10 cellular contexts compared by ENCODE assay signal in genomic region chr14:64702493-64703392, GRCh38. TPM values are rescaled to one million over a fixed set of nuclear protein-coding genes. Genes with fewer than 3 reads are reported as not detected.
DNase-seq lines count a peak whose midpoint lies in the region; ATAC-seq, FAIRE-seq and TF ChIP-seq lines count a peak whose summit lies in the region.
"Had no signal": no experiment of that assay in that cellular context is flagged by ENCODE, and none has a peak within 500 bp of the region (broad histone marks: within the 10 kb centered on the region; RNA-seq: fewer than 3 reads in every experiment).

No MANE protein-coding gene starts in this region.

- H3K36me3 ChIP-seq in RWPE2 (ENCODE audit: low read depth), result peaks cover 16% of the 10 kb centered on the region
- no peaks in the 10 kb centered on the region for H3K36me3 ChIP-seq in hepatocyte (replicated peaks; ENCODE audit: insufficient read depth, low read depth)
- H3K36me3 ChIP-seq in small intestine (ENCODE audit: control insufficient read depth in 2 of 2, insufficient read depth in 2 of 2, low read length in 2 of 2), result no peaks in the 10 kb centered on the region

- H3K4me3 ChIP-seq in RWPE2 (ENCODE audit: severe bottlenecking) (peak overlapping the region; percentile 71), hepatocyte (no peak overlapping the region), small intestine (ENCODE audit: low read depth in 1 of 2, low read length in 2 of 2) (peak overlapping the region in 1 of 2 donors; percentile 4)

- peak overlapping the region; percentile 83 for H3K4me2 ChIP-seq in hepatocyte

- peak; percentile 56 for ATAC-seq in RWPE2 (ENCODE audit: low read depth)
- ATAC-seq in GM21576 (IDR thresholded peaks at IDR 0.05; ENCODE audit: unreplicated experiment), result no peak
- no peak for ATAC-seq in HG03457 (IDR thresholded peaks at IDR 0.05; ENCODE audit: unreplicated experiment)

- 30% methylated on average over 25 of the region's 25 CpGs for WGBS in hepatocyte (ENCODE audit: low lambda C conversion rate, missing lambda C conversion rate)
- 25 to 51% (median 28%) methylated on average over 25 of the region's 25 CpGs for WGBS in small intestine, 3 donors

- H3K27ac ChIP-seq in RWPE2 (ENCODE audit: poor library complexity, severe bottlenecking) (peak overlapping the region; percentile 90), hepatocyte (peak overlapping the region; percentile 97), small intestine (ENCODE audit: low read depth in 1 of 2, low read length in 1 of 2) (peak overlapping the region in 1 of 2 donors; percentile 23)

- H3K4me1 ChIP-seq in RWPE2 (ENCODE audit: insufficient read depth, poor library complexity, severe bottlenecking) (peaks cover 46% of the 10 kb centered on the region), hepatocyte (ENCODE audit: insufficient read depth) (peaks cover 46% of the 10 kb centered on the region), small intestine (ENCODE audit: control insufficient read depth in 2 of 2, insufficient read depth in 1 of 2, low read depth in 1 of 2, low read length in 1 of 2) (peaks cover 2 to 10% of the 10 kb centered on the region in 2 donors)

- peaks cover 5% of the 10 kb centered on the region for H4K20me1 ChIP-seq in hepatocyte (ENCODE audit: insufficient read depth, poor library complexity, severe bottlenecking)

- H3K9me2 ChIP-seq in hepatocyte (replicated peaks; ENCODE audit: insufficient read depth), result no peaks in the 10 kb centered on the region

- H3K9me3 ChIP-seq in RWPE2 (ENCODE audit: severe bottlenecking), result no peaks in the 10 kb centered on the region
- no peaks in the 10 kb centered on the region for H3K9me3 ChIP-seq in hepatocyte (ENCODE audit: low read depth)
- H3K9me3 ChIP-seq in small intestine (ENCODE audit: control insufficient read depth, low read depth), result no peaks in the 10 kb centered on the region

- no peak overlapping the region for H2AFZ ChIP-seq in hepatocyte

- DNase-seq in NCI-H1417 (lab: John Stamatoyannopoulos, UW), result peak in 2 of 3 experiments; percentile 7 to 61
- DNase-seq in NCI-H1417 treated with DMSO at 0.1 percent for 48 hours (lab: John Stamatoyannopoulos, UW), result no peak
- peak; percentile 92 for DNase-seq in RWPE2 (ENCODE audit: low spot score)
- peak; percentile 84 for DNase-seq in hepatocyte (ENCODE audit: low spot score)
- DNase-seq in small intestine, result peak; percentile 72
- DNase-seq in stimulated activated CD4-positive, alpha-beta T cell treated with anti-CD3 and anti-CD28 coated beads, Interleukin-4, amount 100 ng/mL, for 24 hours, result no peak
- DNase-seq: GOT3 had no signal

- H3K27me3 ChIP-seq in RWPE2 (ENCODE audit: insufficient read depth, poor library complexity, severe bottlenecking), result no peaks in the 10 kb centered on the region
- no peaks in the 10 kb centered on the region for H3K27me3 ChIP-seq in hepatocyte
- H3K27me3 ChIP-seq in small intestine (ENCODE audit: control insufficient read depth in 2 of 2, insufficient read depth in 2 of 2, low read length in 2 of 2), result no peaks in the 10 kb centered on the region

- FAIRE-seq in small intestine (lab: Jason Lieb, UNC), result no peak
- FAIRE-seq: A204.1 had no signal

- TF ChIP-seq CTCF in RWPE2 (IDR thresholded peaks at IDR 0.05; ENCODE audit: poor library complexity, severe bottlenecking) (no peak), hepatocyte (IDR thresholded peaks at IDR 0.05; ENCODE audit: poor library complexity) (no peak)

- peaks cover 32% of the 10 kb centered on the region for H3K79me2 ChIP-seq in hepatocyte

RNA-seq across cellular contexts. Expression of gene PLEKHG3, which starts 1.5 kb away (rescaled TPM):
- 41.8 and 54.2 TPM in 2 replicates for total RNA-seq in hepatocyte
- polyA plus RNA-seq in hepatocyte, result 37.1 and 42.7 TPM in 2 replicates
- polyA plus RNA-seq in small intestine, result 10 to 100 TPM; 12.7 to 18.6 (median 15.6) TPM

Comparison
In these comparisons a context has a peak if more than half of its experiments do, and no peak if none do; other contexts are left out.
1. DNase-seq: peak in NCI-H1417 (2 of 3), RWPE2 (single experiment), hepatocyte (single experiment) and small intestine (single experiment); none in NCI-H1417 treated with DMSO at 0.1 percent for 48 hours (single experiment) and stimulated activated CD4-positive, alpha-beta T cell treated with anti-CD3 and anti-CD28 coated beads, Interleukin-4, amount 100 ng/mL, for 24 hours (single experiment).